In genomic region chr2:190506666-190507065, GRCh38 we compare ENCODE assay signal across 2 cellular contexts.
A peak's percentile ranks its signal among the peaks of the same experiment; 100 is the strongest.
TF ChIP-seq lines count a peak whose summit lies in the region.

No MANE protein-coding gene starts in this region.

TF ChIP-seq in HEK293, 187 proteins besides CTCF, POLR2A, EP300 and RAD21 (continued from another document):
- TF ChIP-seq BCL6B (tag by site-specific recombination; IDR thresholded peaks at IDR 0.05) (no peak), ZNF37A (tag by site-specific recombination; IDR thresholded peaks at IDR 0.05) (no peak), ZNF692 (tag by site-specific recombination; IDR thresholded peaks at IDR 0.05) (no peak), ZNF514 (tag by site-specific recombination; IDR thresholded peaks at IDR 0.05) (no peak), ZNF629 (tag by site-specific recombination; IDR thresholded peaks at IDR 0.05) (no peak), ZFHX2 (tag by site-specific recombination; conservative IDR thresholded peaks at IDR 0.05) (peak; percentile 43), ZFP69B (tag by site-specific recombination; IDR thresholded peaks at IDR 0.05) (no peak), ZNF311 (tag by site-specific recombination; IDR thresholded peaks at IDR 0.05; ENCODE audit: borderline replicate concordance) (no peak), ZNF664 (tag by site-specific recombination; IDR thresholded peaks at IDR 0.05) (no peak), ZNF391 (tag by site-specific recombination; IDR thresholded peaks at IDR 0.05; ENCODE audit: borderline replicate concordance, low read depth) (no peak), SP7 (tag by site-specific recombination; IDR thresholded peaks at IDR 0.05) (peak; percentile 60), ZNF324 (tag by site-specific recombination; IDR thresholded peaks at IDR 0.05) (no peak)

TF ChIP-seq in K562, 482 proteins besides CTCF, POLR2A, EP300 and RAD21 (continued from another document):
- TF ChIP-seq HOMEZ (CRISPR knock-in tag; IDR thresholded peaks at IDR 0.05) (no peak), CBFB (CRISPR knock-in tag; IDR thresholded peaks at IDR 0.05) (no peak), TAF1 (IDR thresholded peaks at IDR 0.05; ENCODE audit: control insufficient read depth, extremely low read depth, insufficient read depth, low read length, severe bottlenecking) (no peak)
